8 cellular contexts compared by ENCODE assay signal in genomic region chr12:9448648-9449047, GRCh38.
DNase-seq lines count a peak whose midpoint lies in the region; ATAC-seq and TF ChIP-seq lines count a peak whose summit lies in the region.
"Not testable (repeated sequence)": the region's sequence is repeated elsewhere in the genome, so short reads cannot be mapped to it uniquely, and the experiment has no call there.

No MANE protein-coding gene starts in this region.

- H3K36me3 Mint-ChIP-seq in H9 (ENCODE audit: insufficient read depth in 1 of 3, low read depth in 3 of 3); activated CD4-positive, alpha-beta T cell treated with anti-CD3 and anti-CD28 coated beads for 36 hours (ENCODE audit: low read depth): not testable (repeated sequence)

- H2BK20ac ChIP-seq in H9 (ENCODE audit: low read depth, low read length, poor library complexity, severe bottlenecking), result not testable (repeated sequence)

- POLR2A ChIA-PET in activated CD4-positive, alpha-beta T cell treated with anti-CD3 and anti-CD28 coated beads for 36 hours (lab: Charles Lee), result not testable (repeated sequence)

- not testable (repeated sequence) for H3K27me3 ChIP-seq in BE2C; H9 (ENCODE audit: insufficient read depth, low read length); heart right ventricle; mucosa of rectum (ENCODE audit: control insufficient read depth in 2 of 2, insufficient read depth in 2 of 2, low read length in 2 of 2)

- H3K4me1 ChIP-seq in BE2C; H9 (ENCODE audit: insufficient read depth, low read length); heart right ventricle; mucosa of rectum (ENCODE audit: control insufficient read depth in 2 of 2, insufficient read depth in 2 of 2, low read length in 2 of 2): not testable (repeated sequence)

- CTCF ChIA-PET in activated CD4-positive, alpha-beta T cell treated with anti-CD3 and anti-CD28 coated beads for 36 hours (lab: Charles Lee), result interaction anchor here (1.6 to 1.7 kb wide), 2 partner anchors 185 to 259 kb away, joined by 3 to 5 read pairs; no protein-coding TSS in a partner anchor

- H3K23me2 ChIP-seq in H9 (ENCODE audit: insufficient read length, low read depth, low read length, poor library complexity, severe bottlenecking), result not testable (repeated sequence)

- not testable (repeated sequence) for H2AFZ ChIP-seq in H9 (ENCODE audit: low read length)

- peak overlapping the region; percentile 77 for H3K4me3 ChIP-seq in BE2C (ENCODE audit: low read depth, low read length)
- H3K4me3 ChIP-seq in cardiac fibroblast (replicated peaks in 1 of 2; ENCODE audit: low read depth in 2 of 2, low read length in 2 of 2), result peak overlapping the region; percentile 59 to 61
- H3K4me3 ChIP-seq in heart right ventricle, result peak overlapping the region in 9 of 10 donors; percentile 37 to 76 (median 67)
- H3K4me3 ChIP-seq in mucosa of rectum (ENCODE audit: low read length in 2 of 2), result peak overlapping the region; percentile 75 to 85
- H3K4me3 ChIP-seq in skin epidermis, result peak overlapping the region; percentile 34 to 68 (median 56)

- H4K8ac ChIP-seq in H9 (replicated peaks; ENCODE audit: insufficient read length, low read depth, low read length), result not testable (repeated sequence)

- DNase-seq in BE2C; activated CD4-positive, alpha-beta T cell treated with anti-CD3 and anti-CD28 coated beads for 36 hours; cardiac fibroblast (ENCODE audit: low read depth in 2 of 2); heart right ventricle: not testable (repeated sequence)
- peak; percentile 46 for DNase-seq in H9
- DNase-seq in NCI-H345 (lab: John Stamatoyannopoulos, UW), result peak; percentile 40

- H3K79me1 ChIP-seq in H9 (ENCODE audit: insufficient read depth, low read depth, low read length, poor library complexity, severe bottlenecking), result not testable (repeated sequence)

- H3T11ph ChIP-seq in H9 (ENCODE audit: low read length), result not testable (repeated sequence)

- peak overlapping the region in 2 of 3 experiments; percentile 96 to 98; a peak in 2 of 7 replicates for H3K27ac Mint-ChIP-seq in H9
- H3K27ac Mint-ChIP-seq in activated CD4-positive, alpha-beta T cell treated with anti-CD3 and anti-CD28 coated beads for 36 hours, result peak overlapping the region; percentile 97

- not testable (repeated sequence) for H3K4ac ChIP-seq in H9 (ENCODE audit: low read depth, low read length)

- H3K9ac ChIP-seq in H9 (ENCODE audit: extremely low read depth, insufficient read length, low read length), result not testable (repeated sequence)
- peak overlapping the region; percentile 68 to 74 for H3K9ac ChIP-seq in mucosa of rectum (ENCODE audit: low read depth in 1 of 2, low read length in 2 of 2)

- not testable (repeated sequence) for H2AK5ac ChIP-seq in H9 (ENCODE audit: insufficient read length, low read length)

- not testable (repeated sequence) for TF ChIP-seq CTCF in BE2C (IDR thresholded peaks at IDR 0.05; ENCODE audit: low read depth, low read length); H9 (conservative IDR thresholded peaks at IDR 0.05); cardiac fibroblast (IDR thresholded peaks at IDR 0.05; ENCODE audit: low read depth, low read length); heart right ventricle (IDR thresholded peaks at IDR 0.05)

- H4K20me1 ChIP-seq in H9 (ENCODE audit: control insufficient read depth, insufficient read depth, insufficient read length), result not testable (repeated sequence)

- not testable (repeated sequence) for H3K23ac ChIP-seq in H9 (ENCODE audit: insufficient read length, low read depth, low read length)

- not testable (repeated sequence) for H3K9me3 ChIP-seq in BE2C; H9 (ENCODE audit: control insufficient read depth, low read depth, low read length); heart right ventricle; mucosa of rectum (ENCODE audit: control insufficient read depth in 2 of 2, low read length in 2 of 2)

- not testable (repeated sequence) for ATAC-seq in activated CD4-positive, alpha-beta T cell treated with anti-CD3 and anti-CD28 coated beads for 36 hours
- ATAC-seq in heart right ventricle, result peak in 2 of 8 donors; percentile 9 to 12

- not testable (repeated sequence) for H3K56ac ChIP-seq in H9 (ENCODE audit: insufficient read length, low read depth, low read length)

- not testable (repeated sequence) for H4K91ac ChIP-seq in H9 (ENCODE audit: insufficient read length, low read depth, low read length)

- peaks cover 10 to 13% of the 10 kb centered on the region in 2 experiments for H3K4me1 Mint-ChIP-seq in H9
- peaks cover 17% of the 10 kb centered on the region for H3K4me1 Mint-ChIP-seq in activated CD4-positive, alpha-beta T cell treated with anti-CD3 and anti-CD28 coated beads for 36 hours

- H3K79me2 ChIP-seq in H9 (ENCODE audit: insufficient read depth, low read length), result not testable (repeated sequence)

- no CpG with 5 or more reads among the region's 10 CpGs for WGBS in H9 (ENCODE audit: extremely low coverage, insufficient read length, low lambda C conversion rate)
- 31 to 50% methylated on average over 6 to 7 of the region's 10 CpGs for WGBS in heart right ventricle, 2 donors

- not testable (repeated sequence) for H2BK12ac ChIP-seq in H9 (ENCODE audit: insufficient read length, low read depth, low read length)

- peak overlapping the region; percentile 93 to 96 for H3K4me3 Mint-ChIP-seq in H9
- peak overlapping the region; percentile 98 for H3K4me3 Mint-ChIP-seq in activated CD4-positive, alpha-beta T cell treated with anti-CD3 and anti-CD28 coated beads for 36 hours

- H4K5ac ChIP-seq in H9 (ENCODE audit: insufficient read length, low read depth, low read length), result not testable (repeated sequence)

- intact Hi-C loops in activated CD4-positive, alpha-beta T cell treated with anti-CD3 and anti-CD28 coated beads for 36 hours (cut with DNase I, micrococcal nuclease), result loop anchor here in 1 of 2 experiments (5.0 kb wide), 1 partner anchor 204 kb away; no protein-coding TSS in a partner anchor
- intact Hi-C loops in heart right ventricle (cut with DNase I), result not testable (repeated sequence)

- H3K18ac ChIP-seq in H9 (ENCODE audit: insufficient read length, low read depth, low read length), result not testable (repeated sequence)

- not testable (repeated sequence) for H3K27ac ChIP-seq in H9 (ENCODE audit: insufficient read length, low read depth, low read length); heart right ventricle
- peak overlapping the region in 1 of 2 donors; percentile 72 for H3K27ac ChIP-seq in mucosa of rectum (ENCODE audit: low read depth in 2 of 2, low read length in 2 of 2)
- H3K27ac ChIP-seq in skin epidermis, result peak overlapping the region in 5 of 21 experiments; percentile 41 to 83 (median 60)

- not testable (repeated sequence) for H2BK5ac ChIP-seq in H9 (ENCODE audit: insufficient read length, low read length)

- H2BK15ac ChIP-seq in H9 (ENCODE audit: low read depth, low read length), result not testable (repeated sequence)

- H2BK120ac ChIP-seq in H9 (ENCODE audit: low read depth, low read length, poor library complexity, severe bottlenecking), result not testable (repeated sequence)

- peak overlapping the region; percentile 71 for H3K4me2 ChIP-seq in H9 (ENCODE audit: insufficient read depth, insufficient read length, low read length)

- not testable (repeated sequence) for H3K14ac ChIP-seq in H9 (ENCODE audit: insufficient read depth, low read length)

- not testable (repeated sequence) for H3K9me3 Mint-ChIP-seq in H9; activated CD4-positive, alpha-beta T cell treated with anti-CD3 and anti-CD28 coated beads for 36 hours (ENCODE audit: low read depth)

- not testable (repeated sequence) for H3K27me3 Mint-ChIP-seq in H9 (ENCODE audit: low read depth); activated CD4-positive, alpha-beta T cell treated with anti-CD3 and anti-CD28 coated beads for 36 hours

- H3K36me3 ChIP-seq in BE2C; heart right ventricle; mucosa of rectum (ENCODE audit: control insufficient read depth in 2 of 2, insufficient read depth in 2 of 2, low read length in 2 of 2): not testable (repeated sequence)
